In genomic region chr5:122035913-122036312, GRCh38 we compare ENCODE assay signal across 1 cellular context.
TF ChIP-seq lines count a peak whose summit lies in the region.

No MANE protein-coding gene starts in this region.

TF ChIP-seq in HepG2, 621 proteins besides CTCF, POLR2A, EP300 and RAD21 (continued from another document):
- TF ChIP-seq ZNF691 (CRISPR knock-in tag; IDR thresholded peaks at IDR 0.05; ENCODE audit: borderline replicate concordance, low read depth): no peak
